1 cellular context compared by ENCODE assay signal in genomic region chr17:81821603-81822311, GRCh38.
TF ChIP-seq lines count a peak whose summit lies in the region.

No MANE protein-coding gene starts in this region.

TF ChIP-seq in GM23338, 12 proteins besides CTCF, POLR2A, EP300 and RAD21 (continued from another document):
- no peak for TF ChIP-seq ZNF462 (CRISPR knock-in tag; IDR thresholded peaks at IDR 0.05)
- TF ChIP-seq POLR2AphosphoS5 (IDR thresholded peaks at IDR 0.05; ENCODE audit: low read depth), result no peak
- no peak for TF ChIP-seq ETS1 (IDR thresholded peaks at IDR 0.05)
- no peak for TF ChIP-seq ZNF114 (CRISPR knock-in tag; IDR thresholded peaks at IDR 0.05)
- TF ChIP-seq, protein P1, sequence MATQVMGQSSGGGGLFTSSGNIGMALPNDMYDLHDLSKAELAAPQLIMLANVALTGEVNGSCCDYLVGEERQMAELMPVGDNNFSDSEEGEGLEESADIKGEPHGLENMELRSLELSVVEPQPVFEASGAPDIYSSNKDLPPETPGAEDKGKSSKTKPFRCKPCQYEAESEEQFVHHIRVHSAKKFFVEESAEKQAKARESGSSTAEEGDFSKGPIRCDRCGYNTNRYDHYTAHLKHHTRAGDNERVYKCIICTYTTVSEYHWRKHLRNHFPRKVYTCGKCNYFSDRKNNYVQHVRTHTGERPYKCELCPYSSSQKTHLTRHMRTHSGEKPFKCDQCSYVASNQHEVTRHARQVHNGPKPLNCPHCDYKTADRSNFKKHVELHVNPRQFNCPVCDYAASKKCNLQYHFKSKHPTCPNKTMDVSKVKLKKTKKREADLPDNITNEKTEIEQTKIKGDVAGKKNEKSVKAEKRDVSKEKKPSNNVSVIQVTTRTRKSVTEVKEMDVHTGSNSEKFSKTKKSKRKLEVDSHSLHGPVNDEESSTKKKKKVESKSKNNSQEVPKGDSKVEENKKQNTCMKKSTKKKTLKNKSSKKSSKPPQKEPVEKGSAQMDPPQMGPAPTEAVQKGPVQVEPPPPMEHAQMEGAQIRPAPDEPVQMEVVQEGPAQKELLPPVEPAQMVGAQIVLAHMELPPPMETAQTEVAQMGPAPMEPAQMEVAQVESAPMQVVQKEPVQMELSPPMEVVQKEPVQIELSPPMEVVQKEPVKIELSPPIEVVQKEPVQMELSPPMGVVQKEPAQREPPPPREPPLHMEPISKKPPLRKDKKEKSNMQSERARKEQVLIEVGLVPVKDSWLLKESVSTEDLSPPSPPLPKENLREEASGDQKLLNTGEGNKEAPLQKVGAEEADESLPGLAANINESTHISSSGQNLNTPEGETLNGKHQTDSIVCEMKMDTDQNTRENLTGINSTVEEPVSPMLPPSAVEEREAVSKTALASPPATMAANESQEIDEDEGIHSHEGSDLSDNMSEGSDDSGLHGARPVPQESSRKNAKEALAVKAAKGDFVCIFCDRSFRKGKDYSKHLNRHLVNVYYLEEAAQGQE (IDR thresholded peaks at IDR 0.05; ENCODE audit: unreplicated experiment), result no peak
